2 cellular contexts compared by ENCODE assay signal in genomic region chr19:46992699-46993535, GRCh38.
TF ChIP-seq lines count a peak whose summit lies in the region.

No MANE protein-coding gene starts in this region.

TF ChIP-seq in HEK293, 187 proteins besides CTCF, POLR2A, EP300 and RAD21:
- TF ChIP-seq SCRT2 (tag by site-specific recombination; IDR thresholded peaks at IDR 0.05) (peak; percentile 98), ZNF223 (tag by site-specific recombination; IDR thresholded peaks at IDR 0.05) (no peak), ZNF639 (tag by site-specific recombination; IDR thresholded peaks at IDR 0.05) (no peak), ZNF324 (tag by site-specific recombination; IDR thresholded peaks at IDR 0.05) (no peak), PBX3 (CRISPR knock-in tag; IDR thresholded peaks at IDR 0.05) (no peak), SCRT1 (tag by site-specific recombination; IDR thresholded peaks at IDR 0.05; ENCODE audit: borderline replicate concordance) (peak; percentile 96), ZNF16 (tag by site-specific recombination; IDR thresholded peaks at IDR 0.05; ENCODE audit: low read depth) (no peak)

TF ChIP-seq in H1, 55 proteins besides CTCF, POLR2A, EP300 and RAD21:
- no peak for TF ChIP-seq USF2 (IDR thresholded peaks at IDR 0.05; ENCODE audit: low read length)
